ENCODE assay signal across 8 cellular contexts in genomic region chr3:128051459-128051836, GRCh38. TPM values are rescaled to one million over a fixed set of nuclear protein-coding genes. Genes with fewer than 3 reads are reported as not detected.
DNase-seq lines count a peak whose midpoint lies in the region; ATAC-seq and TF ChIP-seq lines count a peak whose summit lies in the region.

No MANE protein-coding gene starts in this region.

- peak overlapping the region; percentile 69 for H3K27ac ChIP-seq in effector memory CD4-positive, alpha-beta T cell (ENCODE audit: insufficient read depth, low read length, poor library complexity, severe bottlenecking)

- no peak for ATAC-seq in natural killer cell
- no peak for ATAC-seq in HG03439 (IDR thresholded peaks at IDR 0.05; ENCODE audit: unreplicated experiment)
- ATAC-seq in GM21723 (IDR thresholded peaks at IDR 0.05; ENCODE audit: unreplicated experiment): no peak
- no peak for ATAC-seq in GM19351 (IDR thresholded peaks at IDR 0.05; ENCODE audit: unreplicated experiment)
- ATAC-seq in GM18861 (IDR thresholded peaks at IDR 0.05; ENCODE audit: unreplicated experiment): no peak

- H3K4me3 ChIP-seq in GM12875 (ENCODE audit: low read depth, low read length): peak overlapping the region; percentile 81
- peak overlapping the region; percentile 91 for H3K4me3 ChIP-seq in NT2/D1 (ENCODE audit: insufficient read length, low read depth)
- peak overlapping the region; percentile 79 for H3K4me3 ChIP-seq in effector memory CD4-positive, alpha-beta T cell (ENCODE audit: insufficient read depth, low read depth, low read length, poor library complexity, severe bottlenecking)

- intact Hi-C loops in natural killer cell (cut with micrococcal nuclease): loop anchor here (5.0 kb wide), 1 partner anchor 101 kb away; the partner anchor contains the start of gene EEFSEC

- peaks cover 5 to 8% of the 10 kb centered on the region in 2 donors for H3K27me3 Mint-ChIP-seq in natural killer cell (ENCODE audit: low read depth in 2 of 2)

- H3K4me1 ChIP-seq in NT2/D1 (ENCODE audit: insufficient read depth, insufficient read length): peaks cover 3% of the 10 kb centered on the region
- peaks cover 34% of the 10 kb centered on the region for H3K4me1 ChIP-seq in effector memory CD4-positive, alpha-beta T cell (ENCODE audit: control insufficient read depth, insufficient read depth, low read length, poor library complexity, severe bottlenecking)

- no peaks in the 10 kb centered on the region for H3K9me3 Mint-ChIP-seq in natural killer cell

- H3K36me3 Mint-ChIP-seq in natural killer cell: no peaks in the 10 kb centered on the region

- H3K27me3 ChIP-seq in NT2/D1 (ENCODE audit: insufficient read depth, insufficient read length): no peaks in the 10 kb centered on the region
- H3K27me3 ChIP-seq in effector memory CD4-positive, alpha-beta T cell (replicated peaks; ENCODE audit: control insufficient read depth, insufficient read depth, low read length, poor library complexity, severe bottlenecking): no peaks in the 10 kb centered on the region

- H3K4me1 Mint-ChIP-seq in natural killer cell: peaks cover 45 to 48% of the 10 kb centered on the region in 2 donors

- DNase-seq in NT2/D1 (ENCODE audit: low read depth, low spot score): no peak
- no peak for DNase-seq in effector memory CD4-positive, alpha-beta T cell
- DNase-seq in natural killer cell: no peak

- no peak for TF ChIP-seq CTCF in GM12875 (IDR thresholded peaks at IDR 0.05; ENCODE audit: borderline replicate concordance, insufficient read depth, low read depth, low read length)
- no peak for TF ChIP-seq CTCF in natural killer cell (IDR thresholded peaks at IDR 0.05)

- H3K9ac ChIP-seq in NT2/D1 (ENCODE audit: insufficient read length, low read depth): peak overlapping the region; percentile 94

- peak overlapping the region; percentile 93 to 96 for H3K27ac Mint-ChIP-seq in natural killer cell

- H3K9me3 ChIP-seq in NT2/D1 (ENCODE audit: insufficient read depth, low read length): no peaks in the 10 kb centered on the region
- H3K9me3 ChIP-seq in effector memory CD4-positive, alpha-beta T cell (ENCODE audit: control insufficient read depth, low read length): no peaks in the 10 kb centered on the region

- H3K4me3 Mint-ChIP-seq in natural killer cell: peak overlapping the region; percentile 98

- peaks cover 38% of the 10 kb centered on the region for H3K36me3 ChIP-seq in NT2/D1 (ENCODE audit: insufficient read depth, insufficient read length, low read length)
- H3K36me3 ChIP-seq in effector memory CD4-positive, alpha-beta T cell (ENCODE audit: control insufficient read depth, insufficient read depth, low read length): peaks cover 11% of the 10 kb centered on the region

RNA-seq across cellular contexts. Expression of gene SEC61A1, which starts 0.8 kb away (rescaled TPM):
- 100 to 1,000 TPM; 143 to 172 (median 148) TPM for total RNA-seq in natural killer cell
